8 cellular contexts compared by ENCODE assay signal in genomic region chr7:2870471-2870941, GRCh38. TPM values are rescaled to one million over a fixed set of nuclear protein-coding genes. Genes with fewer than 3 reads are reported as not detected.
DNase-seq lines count a peak whose midpoint lies in the region; ATAC-seq and TF ChIP-seq lines count a peak whose summit lies in the region.

No MANE protein-coding gene starts in this region.

- H3K4me1 ChIP-seq in OCI-LY3 (ENCODE audit: low read length): peaks cover 8% of the 10 kb centered on the region
- H3K4me1 ChIP-seq in heart right ventricle: peaks cover 0 to 22% (median 13%) of the 10 kb centered on the region in 9 donors

- intact Hi-C loops in heart right ventricle (cut with DNase I): loop anchor here in 3 of 10 donors (5.0 to 10.0 kb wide), 3 partner anchors 282 to 1027 kb away; no protein-coding TSS in a partner anchor

- DNase-seq in Ammon's horn (ENCODE audit: low spot score) (peak; percentile 54), heart right ventricle (peak; percentile 73 to 87), cerebellar cortex (ENCODE audit: low spot score) (no peak)
- DNase-seq in activated effector memory CD4-positive, alpha-beta T cell treated with Interleukin-2 at 50 U/mL for 16 hours: peak; percentile 43
- DNase-seq in stimulated activated CD4-positive, alpha-beta T cell treated with anti-CD3 and anti-CD28 coated beads, Interleukin-15, amount 100 ng/mL, for 24 hours: peak; percentile 79

- H4K20me1 ChIP-seq in OCI-LY3 (ENCODE audit: insufficient read depth, low read length): no peaks in the 10 kb centered on the region

- H3K27me3 ChIP-seq in OCI-LY3 (ENCODE audit: low read depth, low read length) (no peaks in the 10 kb centered on the region), heart right ventricle (peaks cover 0 to 4% (median 0%) of the 10 kb centered on the region in 7 donors)

- H3K36me3 ChIP-seq in OCI-LY3 (replicated peaks; ENCODE audit: low read depth, low read length) (no peaks in the 10 kb centered on the region), heart right ventricle (no peaks in the 10 kb centered on the region)

- H3K9me3 ChIP-seq in OCI-LY3 (ENCODE audit: insufficient read depth, low read length) (no peaks in the 10 kb centered on the region), heart right ventricle (no peaks in the 10 kb centered on the region)

- H3K4me3 ChIP-seq in OCI-LY3 (ENCODE audit: low read length) (peak overlapping the region; percentile 59), heart right ventricle (peak overlapping the region in 6 of 10 donors; percentile 9 to 44 (median 31))

- peak overlapping the region; percentile 61 for H3K4me2 ChIP-seq in OCI-LY3 (ENCODE audit: low read length)

- TF ChIP-seq CTCF in OCI-LY3 (IDR thresholded peaks at IDR 0.05; ENCODE audit: low read depth, low read length) (no peak), heart right ventricle (IDR thresholded peaks at IDR 0.05) (no peak)

- H2AFZ ChIP-seq in OCI-LY3 (ENCODE audit: low read depth, low read length): peak overlapping the region; percentile 65; the same call in 1 of the 2 replicates

- no peaks in the 10 kb centered on the region for H3K79me2 ChIP-seq in OCI-LY3 (ENCODE audit: low read length)

- ATAC-seq in GM21529 (IDR thresholded peaks at IDR 0.05; ENCODE audit: unreplicated experiment): peak; percentile 68
- peak; percentile 83 to 95 (median 92) for ATAC-seq in heart right ventricle
- ATAC-seq in GM21447 (IDR thresholded peaks at IDR 0.05; ENCODE audit: unreplicated experiment): no peak

- 30 to 37% methylated on average over 10 of the region's 10 CpGs for WGBS in heart right ventricle, 2 donors

- H3K27ac ChIP-seq in OCI-LY3 (ENCODE audit: low read length) (no peak overlapping the region), heart right ventricle (peak overlapping the region in 7 of 10 donors; percentile 19 to 59 (median 47))

- H3K9ac ChIP-seq in OCI-LY3 (ENCODE audit: low read length): no peak overlapping the region

RNA-seq across cellular contexts. Expression of gene GNA12, which starts 26.4 kb away (rescaled TPM):
- total RNA-seq in heart right ventricle: 10 to 100 TPM; 25.0 to 46.4 (median 34.5) TPM
- 10 to 100 TPM in 1 of 2 donors, 1 to 10 TPM in 1; 6.4 to 19.4 TPM for polyA plus RNA-seq in heart right ventricle
